9 cellular contexts compared by ENCODE assay signal in genomic region chr6:45586216-45587171, GRCh38.
DNase-seq lines count a peak whose midpoint lies in the region; ATAC-seq and TF ChIP-seq lines count a peak whose summit lies in the region.
"Had no signal": no experiment of that assay in that cellular context is flagged by ENCODE, and none has a peak within 500 bp of the region (broad histone marks: within the 10 kb centered on the region; RNA-seq: fewer than 3 reads in every experiment).

No MANE protein-coding gene starts in this region.

- no peak overlapping the region for H3K4me3 ChIP-seq in mammary epithelial cell (replicated peaks in 1 of 3; ENCODE audit: insufficient read depth in 1 of 3, low read depth in 2 of 3, low read length in 3 of 3)
- H3K4me3 ChIP-seq in breast epithelium, result no peak overlapping the region

- peak overlapping the region; percentile 84 for H2AFZ ChIP-seq in mammary epithelial cell (ENCODE audit: low read depth, low read length)

- H3K27me3 Mint-ChIP-seq in immature natural killer cell (ENCODE audit: low read depth in 3 of 3) (peaks cover 3 to 7% (median 4%) of the 10 kb centered on the region in 3 donors), type B pancreatic cell (no peaks in the 10 kb centered on the region)

- no peak overlapping the region for H3K9ac ChIP-seq in mammary epithelial cell (ENCODE audit: insufficient read depth, low read length)

- TF ChIP-seq CTCF in mammary epithelial cell (conservative IDR thresholded peaks at IDR 0.05 in 1 of 2, IDR thresholded peaks at IDR 0.05 in 1 of 2; ENCODE audit: extremely low read depth in 1 of 2, insufficient read depth in 1 of 2, low read depth in 1 of 2, low read length in 2 of 2) (no peak), breast epithelium (IDR thresholded peaks at IDR 0.05) (no peak), type B pancreatic cell (conservative IDR thresholded peaks at IDR 0.05) (no peak)

- no peaks in the 10 kb centered on the region for H4K20me1 ChIP-seq in mammary epithelial cell (ENCODE audit: insufficient read depth, low read length)

- H3K9me3 Mint-ChIP-seq in immature natural killer cell, result peaks cover 0 to 3% (median 0%) of the 10 kb centered on the region in 6 donors
- peaks cover 10% of the 10 kb centered on the region for H3K9me3 Mint-ChIP-seq in type B pancreatic cell

- peak overlapping the region in 5 of 6 donors; percentile 45 to 94 (median 85) for H3K27ac Mint-ChIP-seq in immature natural killer cell
- H3K27ac Mint-ChIP-seq in type B pancreatic cell, result peak overlapping the region; percentile 32

- DNase-seq in mammary epithelial cell (peak; percentile 85), breast epithelium (ENCODE audit: low spot score in 2 of 2) (no peak), activated T-cell treated with anti-CD3 and anti-CD28 coated beads for 4 hours (peak; percentile 41), immature natural killer cell (peak; percentile 60 to 75 (median 71)), type B pancreatic cell (ENCODE audit: extremely low spot score, unreplicated experiment) (no peak), NOMO-1 treated with DMSO at 0.1 percent for 48 hours (lab: John Stamatoyannopoulos, UW; ENCODE audit: unreplicated experiment) (no peak), HUDEP-2 (lab: John Stamatoyannopoulos, UW; ENCODE audit: unreplicated experiment in 76 of 76) (no peak)

- 55% methylated on average over 6 of the region's 13 CpGs for WGBS in mammary epithelial cell (ENCODE audit: low coverage, missing lambda C conversion rate)

- TF ChIP-seq POLR2A in breast epithelium (IDR thresholded peaks at IDR 0.05), result no peak

- no peaks in the 10 kb centered on the region for H3K27me3 ChIP-seq in mammary epithelial cell (ENCODE audit: insufficient read depth, low read length)
- no peaks in the 10 kb centered on the region for H3K27me3 ChIP-seq in breast epithelium

- CTCF ChIA-PET in mammary epithelial cell (lab: Charles Lee; ENCODE audit: low non-redundant PET), result no interaction called here

- H3K4me3 Mint-ChIP-seq in immature natural killer cell, result peak overlapping the region; percentile 71 to 88 (median 79)
- H3K4me3 Mint-ChIP-seq in type B pancreatic cell, result no peak overlapping the region

- H3K27ac ChIP-seq in mammary epithelial cell (ENCODE audit: insufficient read depth, low read depth, low read length), result peak overlapping the region; percentile 80
- H3K27ac ChIP-seq in breast epithelium, result no peak overlapping the region

- peak overlapping the region; percentile 39 for H3K4me2 ChIP-seq in mammary epithelial cell (ENCODE audit: insufficient read depth, low read depth, low read length)

- intact Hi-C loops in mammary epithelial cell (cut with micrococcal nuclease), result no loop called here
- intact Hi-C loops in breast epithelium (cut with DNase I; ENCODE audit: low total_unique reads), result loop anchor here (1.0 kb wide), 1 partner anchor 34 kb away; no protein-coding TSS in a partner anchor

- no TSS peak for BruUV-seq in mammary epithelial cell (replicated peaks; lab: Mats Ljungman, UMichigan)

- no peak for ATAC-seq in HG02623 (IDR thresholded peaks at IDR 0.05; ENCODE audit: unreplicated experiment)
- ATAC-seq: SK-N-SH treated with all-trans-retinoic acid at 6 μM for 48 hours had no signal

- no peaks in the 10 kb centered on the region for H3K79me2 ChIP-seq in mammary epithelial cell (ENCODE audit: insufficient read depth, low read length)

- H3K4me1 Mint-ChIP-seq in immature natural killer cell (peaks cover 59 to 70% of the 10 kb centered on the region in 2 donors), type B pancreatic cell (ENCODE audit: unreplicated experiment) (peaks cover 31% of the 10 kb centered on the region)

- in situ Hi-C loops in mammary epithelial cell (cut with MboI; ENCODE audit: low sequenced_read_pairs in 2 of 2), result no loop called here

- no peaks in the 10 kb centered on the region for H3K36me3 ChIP-seq in mammary epithelial cell (ENCODE audit: insufficient read depth, low read length)
- H3K36me3 ChIP-seq in breast epithelium, result no peaks in the 10 kb centered on the region

- dilution Hi-C loops in mammary epithelial cell (cut with HindIII; ENCODE audit: low sequenced_read_pairs), result no loop called here

- H3K36me3 Mint-ChIP-seq in immature natural killer cell, result peaks cover 0 to 4% (median 0%) of the 10 kb centered on the region in 3 donors
- no peaks in the 10 kb centered on the region for H3K36me3 Mint-ChIP-seq in type B pancreatic cell

- H3K9me3 ChIP-seq in mammary epithelial cell (replicated peaks; ENCODE audit: insufficient read depth, low read length) (no peaks in the 10 kb centered on the region), breast epithelium (no peaks in the 10 kb centered on the region)

- peaks cover 43% of the 10 kb centered on the region for H3K4me1 ChIP-seq in mammary epithelial cell (ENCODE audit: insufficient read depth, low read length)
- H3K4me1 ChIP-seq in breast epithelium, result no peaks in the 10 kb centered on the region

Comparison
In these comparisons a context has a peak if more than half of its experiments do, and no peak if none do; other contexts are left out.
1. DNase-seq: peak in mammary epithelial cell (single experiment), activated T-cell treated with anti-CD3 and anti-CD28 coated beads for 4 hours (single experiment) and immature natural killer cell (3 of 3); none in breast epithelium (0 of 2), type B pancreatic cell (single experiment), NOMO-1 treated with DMSO at 0.1 percent for 48 hours (single experiment) and HUDEP-2 (0 of 76).